1 cellular context compared by ENCODE assay signal in the genomic region with DNA sequence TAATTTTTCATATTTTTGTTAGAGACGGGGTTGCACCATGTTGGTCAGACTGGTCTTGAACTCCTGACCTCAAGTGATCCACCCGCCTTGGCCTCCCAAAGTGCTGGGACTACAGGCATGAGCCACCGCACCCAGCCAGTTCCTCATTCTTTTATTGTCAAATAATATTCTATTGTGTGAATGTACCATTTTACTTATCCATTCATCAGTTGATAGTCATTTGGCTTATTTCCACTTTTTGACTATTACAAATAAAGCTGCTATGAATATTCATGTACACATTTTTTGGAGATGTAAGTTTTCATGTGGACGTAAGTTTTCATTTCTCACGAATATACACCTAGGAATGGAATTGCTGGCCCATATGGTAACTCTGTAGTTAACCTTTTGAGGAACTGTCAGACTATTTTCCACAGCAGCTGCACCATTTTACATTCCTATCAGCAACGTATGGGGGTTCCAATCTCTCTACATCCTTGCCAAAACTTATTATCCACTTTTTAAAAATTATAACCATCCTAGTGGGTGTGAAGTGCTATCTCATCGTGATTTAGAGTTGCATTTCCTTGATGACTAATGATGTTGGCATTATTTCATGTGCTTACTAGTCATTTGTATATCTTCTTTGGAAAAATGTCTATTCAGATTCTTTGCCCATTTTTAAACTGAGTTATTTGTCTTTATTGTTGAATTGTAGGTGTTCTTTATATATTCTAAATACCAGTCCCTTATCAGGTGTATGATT.
TF ChIP-seq lines count a peak whose summit lies in the region.

No MANE protein-coding gene starts in this region.

TF ChIP-seq in SK-N-SH treated with all-trans-retinoic acid at 6 μM for 48 hours, 23 proteins besides CTCF, POLR2A, EP300 and RAD21 (continued from another document):
- TF ChIP-seq, protein P1, sequence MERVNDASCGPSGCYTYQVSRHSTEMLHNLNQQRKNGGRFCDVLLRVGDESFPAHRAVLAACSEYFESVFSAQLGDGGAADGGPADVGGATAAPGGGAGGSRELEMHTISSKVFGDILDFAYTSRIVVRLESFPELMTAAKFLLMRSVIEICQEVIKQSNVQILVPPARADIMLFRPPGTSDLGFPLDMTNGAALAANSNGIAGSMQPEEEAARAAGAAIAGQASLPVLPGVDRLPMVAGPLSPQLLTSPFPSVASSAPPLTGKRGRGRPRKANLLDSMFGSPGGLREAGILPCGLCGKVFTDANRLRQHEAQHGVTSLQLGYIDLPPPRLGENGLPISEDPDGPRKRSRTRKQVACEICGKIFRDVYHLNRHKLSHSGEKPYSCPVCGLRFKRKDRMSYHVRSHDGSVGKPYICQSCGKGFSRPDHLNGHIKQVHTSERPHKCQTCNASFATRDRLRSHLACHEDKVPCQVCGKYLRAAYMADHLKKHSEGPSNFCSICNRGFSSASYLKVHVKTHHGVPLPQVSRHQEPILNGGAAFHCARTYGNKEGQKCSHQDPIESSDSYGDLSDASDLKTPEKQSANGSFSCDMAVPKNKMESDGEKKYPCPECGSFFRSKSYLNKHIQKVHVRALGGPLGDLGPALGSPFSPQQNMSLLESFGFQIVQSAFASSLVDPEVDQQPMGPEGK (CRISPR knock-in tag; IDR thresholded peaks at IDR 0.05; ENCODE audit: borderline replicate concordance), result no peak
- TF ChIP-seq CSDC2 (CRISPR knock-in tag; IDR thresholded peaks at IDR 0.05), result no peak
